In genomic region chr14:100261621-100262020, GRCh38 we compare ENCODE assay signal across 15 cellular contexts. TPM values are rescaled to one million over a fixed set of nuclear protein-coding genes. Genes with fewer than 3 reads are reported as not detected.
DNase-seq lines count a peak whose midpoint lies in the region; ATAC-seq and TF ChIP-seq lines count a peak whose summit lies in the region.
"Had no signal": no experiment of that assay in that cellular context is flagged by ENCODE, and none has a peak within 500 bp of the region (broad histone marks: within the 10 kb centered on the region; RNA-seq: fewer than 3 reads in every experiment).

No MANE protein-coding gene starts in this region.

- intact Hi-C loops in A673 (cut with micrococcal nuclease; ENCODE audit: unreplicated experiment): no loop called here

- peak; percentile 36 for DNase-seq in stimulated activated CD4-positive, alpha-beta T cell treated with anti-CD3 and anti-CD28 coated beads, Interleukin-15, amount 100 ng/mL, for 24 hours
- no peak for DNase-seq in stimulated activated CD4-positive, alpha-beta T cell treated with anti-CD3 and anti-CD28 coated beads, Interleukin-12 subunit alpha, Interleukin-12 subunit beta, amount 100 ng/mL, for 4 hours
- DNase-seq in WTC11 (ENCODE audit: low spot score) (no peak), immature natural killer cell (no peak), A673 (ENCODE audit: low spot score) (no peak), GF-D8 (lab: John Stamatoyannopoulos, UW) (no peak), NCI-H82 (lab: John Stamatoyannopoulos, UW) (no peak)
- DNase-seq in effector CD4-positive, alpha-beta T cell: no peak
- DNase-seq: amniotic stem cell; foreskin keratinocyte; HCEC 1CT; MG63; NCI-H2171; SK-N-SH; stimulated activated naive CD4-positive, alpha-beta T cell treated with Interleukin-2 at 50 U/mL for 16 hours had no signal

- H3K4me3 Mint-ChIP-seq in WTC11 (no peak overlapping the region), immature natural killer cell (peak overlapping the region; percentile 24 to 74 (median 47))

- peaks cover 31% of the 10 kb centered on the region for H3K36me3 Mint-ChIP-seq in WTC11
- H3K36me3 Mint-ChIP-seq in immature natural killer cell: peaks cover 0 to 5% (median 4%) of the 10 kb centered on the region in 3 donors

- H3K27me3 ChIP-seq in A673 (replicated peaks; ENCODE audit: insufficient read depth, low read depth, low read length, poor library complexity): no peaks in the 10 kb centered on the region
- H3K27me3 ChIP-seq: foreskin keratinocyte, MG63 had no signal

- no peak overlapping the region for H3K27ac ChIP-seq in A673 (ENCODE audit: low read depth, low read length, poor library complexity, severe bottlenecking)
- H3K27ac ChIP-seq: foreskin keratinocyte had no signal

- H3K27me3 Mint-ChIP-seq in WTC11 (ENCODE audit: low read depth) (no peaks in the 10 kb centered on the region), immature natural killer cell (ENCODE audit: low read depth in 3 of 3) (peaks cover 0 to 12% (median 0%) of the 10 kb centered on the region in 3 donors)

- ATAC-seq in WTC11: no peak
- ATAC-seq: foreskin keratinocyte had no signal

- H3K27ac Mint-ChIP-seq in WTC11 (peak overlapping the region; percentile 54; the same call in 1 of the 2 replicates), immature natural killer cell (peak overlapping the region; percentile 30 to 81 (median 64))

- no TSS peak for BruUV-seq in A673 (replicated peaks; lab: Mats Ljungman, UMichigan)

- no peaks in the 10 kb centered on the region for H3K4me1 ChIP-seq in A673 (ENCODE audit: insufficient read depth, low read length, poor library complexity, severe bottlenecking)
- H3K4me1 ChIP-seq: foreskin keratinocyte had no signal

- H3K9me3 Mint-ChIP-seq in WTC11 (peaks cover 6% of the 10 kb centered on the region; the same call in 1 of the 2 replicates), immature natural killer cell (no peaks in the 10 kb centered on the region)

- CTCF ChIA-PET in WTC11 (lab: Charles Lee): interaction anchor here (2.1 kb wide), 1 partner anchor 15 kb away, joined by 16 read pairs; no protein-coding TSS in a partner anchor
- CTCF ChIA-PET in A673 (lab: Charles Lee): interaction anchor here (0.6 kb wide), 1 partner anchor 11 kb away, joined by 4 read pairs; no protein-coding TSS in a partner anchor

- TF ChIP-seq CTCF in WTC11 (IDR thresholded peaks at IDR 0.05) (no peak), A673 (conservative IDR thresholded peaks at IDR 0.05; ENCODE audit: low read depth, low read length) (no peak)

- H3K9me3 ChIP-seq in A673 (ENCODE audit: low read depth, low read length, poor library complexity, severe bottlenecking): no peaks in the 10 kb centered on the region
- H3K9me3 ChIP-seq: MG63, SK-N-SH had no signal

- peaks cover 6% of the 10 kb centered on the region for H3K36me3 ChIP-seq in A673 (ENCODE audit: insufficient read depth, low read length, poor library complexity, severe bottlenecking)

- H3K4me3 ChIP-seq in A673 (ENCODE audit: low read depth, low read length, poor library complexity, severe bottlenecking): no peak overlapping the region
- H3K4me3 ChIP-seq: MG63 had no signal

- POLR2A ChIA-PET in WTC11 (lab: Charles Lee): no interaction called here
- POLR2A ChIA-PET in A673 (lab: Charles Lee; ENCODE audit: low non-redundant PET): no interaction called here

- peaks cover 22% of the 10 kb centered on the region for H3K4me1 Mint-ChIP-seq in WTC11
- H3K4me1 Mint-ChIP-seq in immature natural killer cell: peaks cover 84 to 94% of the 10 kb centered on the region in 2 donors

TF ChIP-seq in WTC11, 78 proteins besides CTCF, POLR2A, EP300 and RAD21:
- no peak for TF ChIP-seq E2F5 (CRISPR knock-in tag; IDR thresholded peaks at IDR 0.05)
- no peak for TF ChIP-seq SMAD4 (CRISPR knock-in tag; IDR thresholded peaks at IDR 0.05)
- no peak for TF ChIP-seq ZNF416 (CRISPR knock-in tag; IDR thresholded peaks at IDR 0.05)
- no peak for TF ChIP-seq HMGA2 (CRISPR knock-in tag; IDR thresholded peaks at IDR 0.05)
- TF ChIP-seq ZNF121 (CRISPR knock-in tag; IDR thresholded peaks at IDR 0.05): no peak

RNA-seq across cellular contexts. Expression of gene YY1, which starts 22.7 kb away (rescaled TPM):
- total RNA-seq in WTC11 (2021) (78.8 to 83.1 TPM (median 81.9 TPM) in 3 replicates), A673 (2021) (89.3 and 97.0 TPM in 2 replicates)
- 10 to 100 TPM; 12.9 to 23.6 (median 15.9) TPM for polyA plus RNA-seq in immature natural killer cell

RNA-seq across cellular contexts. Expression of gene SLC25A29, which starts 44.6 kb away (rescaled TPM):
- 179 to 185 TPM (median 181 TPM) in 3 replicates for total RNA-seq in WTC11 (2021)
- 1 to 10 TPM; 4.2 to 5.6 (median 4.6) TPM for polyA plus RNA-seq in immature natural killer cell
- 49.3 and 70.1 TPM in 2 replicates for total RNA-seq in A673 (2021)
